17 cellular contexts compared by ENCODE assay signal in the genomic region with DNA sequence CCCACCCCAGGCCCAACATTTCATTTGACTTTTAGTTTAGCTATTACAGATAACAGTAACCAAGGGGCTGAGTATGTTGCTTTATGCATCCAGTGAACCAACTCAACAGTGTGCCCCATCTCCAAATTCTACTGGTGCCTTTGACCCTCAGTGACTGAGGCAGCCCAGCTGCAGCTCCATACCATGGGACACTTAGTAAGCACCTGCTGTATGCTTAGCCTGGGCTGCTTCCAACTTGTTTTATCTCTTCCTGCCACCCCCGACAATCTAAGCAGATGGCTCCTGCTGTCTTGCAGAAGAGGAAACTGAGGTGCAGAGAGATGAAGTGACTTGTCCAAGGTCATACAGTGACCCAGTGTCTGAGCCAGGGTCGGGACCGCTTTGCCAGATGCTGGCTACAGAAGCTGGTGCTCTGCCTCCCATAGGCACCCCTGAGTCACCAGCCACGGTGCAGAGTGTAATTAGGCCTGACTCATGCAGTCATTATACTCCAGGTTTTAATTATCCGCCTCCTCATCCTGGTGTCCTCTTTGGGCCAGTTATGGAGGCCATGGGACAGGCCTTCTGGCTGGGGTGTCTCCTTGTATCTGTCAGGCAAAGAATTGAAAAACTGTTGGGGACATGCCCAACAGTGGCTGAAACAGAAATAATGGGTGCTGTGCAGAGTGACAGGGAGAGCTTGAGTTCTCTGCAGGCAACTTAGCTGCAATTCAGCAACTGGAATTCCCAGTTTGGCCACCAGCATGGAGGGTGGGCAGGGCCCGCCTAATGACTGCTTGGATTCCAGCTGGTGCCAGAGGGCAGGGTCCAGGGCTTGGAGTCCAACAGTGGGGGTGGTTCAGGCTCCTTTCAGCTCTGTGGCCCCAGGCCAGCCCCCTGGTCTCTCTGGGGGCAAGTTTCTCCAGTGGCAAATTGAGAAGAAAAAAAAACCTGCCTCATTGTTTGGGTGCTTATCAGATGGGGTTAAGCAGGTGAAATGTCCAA. TPM values are rescaled to one million over a fixed set of nuclear protein-coding genes. Genes with fewer than 3 reads are reported as not detected.
"Had no signal": no experiment of that assay in that cellular context is flagged by ENCODE, and none has a peak within 500 bp of the region (broad histone marks: within the 10 kb centered on the region; RNA-seq: fewer than 3 reads in every experiment).

No MANE protein-coding gene starts in this region.

- H3K9me3 ChIP-seq: upper lobe of left lung had no signal

- H3K36me3 ChIP-seq: brain microvascular endothelial cell, upper lobe of left lung had no signal

- H3K27ac ChIP-seq: brain microvascular endothelial cell, upper lobe of left lung had no signal

- ATAC-seq: activated T-cell treated with anti-CD3 and anti-CD28 coated beads, Interleukin-2, amount 50 U/mL, for 4 hours; left lobe of liver had no signal

- DNase-seq: activated CD4-positive, alpha-beta memory T cell treated with anti-CD3 and anti-CD28 coated beads for 36 hours; activated gamma-delta T cell; activated naive CD8-positive, alpha-beta T cell treated with anti-CD3 and anti-CD28 coated beads for 36 hours; activated T-cell treated with anti-CD3 and anti-CD28 coated beads, Interleukin-2, amount 50 U/mL, for 4 hours; brain microvascular endothelial cell; cerebellar nuclear complex; dermis blood vessel endothelial cell; endodermal cell; head of caudate nucleus; mammary epithelial cell; nucleus accumbens; stimulated activated CD4-positive, alpha-beta T cell treated with anti-CD3 and anti-CD28 coated beads, Interleukin-2, amount 100 ng/mL, for 48 hours; stimulated activated naive CD4-positive, alpha-beta T cell treated with Interleukin-2 at 50 U/mL for 16 hours; upper lobe of left lung had no signal

- H3K4me1 ChIP-seq: upper lobe of left lung had no signal

- H3K4me3 ChIP-seq: upper lobe of left lung had no signal

RNA-seq across cellular contexts. Expression of gene GPR78, which starts 8.2 kb away (rescaled TPM):
- total RNA-seq: activated CD4-positive, alpha-beta memory T cell treated with anti-CD3 and anti-CD28 coated beads for 36 hours; activated naive CD8-positive, alpha-beta T cell treated with anti-CD3 and anti-CD28 coated beads for 36 hours; activated T-cell treated with anti-CD3 and anti-CD28 coated beads, Interleukin-2, amount 50 U/mL, for 4 hours; dermis blood vessel endothelial cell; left lobe of liver; mammary epithelial cell; natural killer cell treated with Interleukin-12 subunit alpha and Interleukin-12 subunit beta and Interleukin-15 and Interleukin-18, amount 100 ng/mL, for 72 hours; pulmonary artery endothelial cell had no signal
- polyA plus RNA-seq: mammary epithelial cell had no signal

RNA-seq across cellular contexts. Expression of gene CPZ, which starts 20.6 kb away (rescaled TPM):
- total RNA-seq: activated CD4-positive, alpha-beta memory T cell treated with anti-CD3 and anti-CD28 coated beads for 36 hours; activated naive CD8-positive, alpha-beta T cell treated with anti-CD3 and anti-CD28 coated beads for 36 hours; activated T-cell treated with anti-CD3 and anti-CD28 coated beads, Interleukin-2, amount 50 U/mL, for 4 hours; dermis blood vessel endothelial cell; mammary epithelial cell; natural killer cell treated with Interleukin-12 subunit alpha and Interleukin-12 subunit beta and Interleukin-15 and Interleukin-18, amount 100 ng/mL, for 72 hours; pulmonary artery endothelial cell had no signal
- polyA plus RNA-seq: mammary epithelial cell had no signal
